Comparison of ENCODE assay signal across 10 cellular contexts in genomic region chr12:107775093-107775721, GRCh38. TPM values are rescaled to one million over a fixed set of nuclear protein-coding genes. Genes with fewer than 3 reads are reported as not detected.
DNase-seq lines count a peak whose midpoint lies in the region; ATAC-seq and TF ChIP-seq lines count a peak whose summit lies in the region.
"Had no signal": no experiment of that assay in that cellular context is flagged by ENCODE, and none has a peak within 500 bp of the region (broad histone marks: within the 10 kb centered on the region; RNA-seq: fewer than 3 reads in every experiment).

No MANE protein-coding gene starts in this region.

- no peaks in the 10 kb centered on the region for H3K9me3 Mint-ChIP-seq in progenitor cell of endocrine pancreas (ENCODE audit: low read depth)

- no peak overlapping the region for H3K27ac ChIP-seq in GM23248
- no peak overlapping the region for H3K27ac ChIP-seq in thyroid gland

- H3K27me3 ChIP-seq in GM23248 (replicated peaks; ENCODE audit: insufficient read depth) (peaks cover 41% of the 10 kb centered on the region), thyroid gland (peaks cover 23% of the 10 kb centered on the region)

- H3K4me3 Mint-ChIP-seq in progenitor cell of endocrine pancreas (ENCODE audit: low read depth), result peak overlapping the region; percentile 25

- intact Hi-C loops in thyroid gland (cut with DNase I), result loop anchor here (10.0 kb wide), 1 partner anchor 110 kb away; no protein-coding TSS in a partner anchor

- H3K4me1 Mint-ChIP-seq in progenitor cell of endocrine pancreas (ENCODE audit: low read depth), result no peaks in the 10 kb centered on the region

- H2AFZ ChIP-seq in GM23248, result no peak overlapping the region

- TF ChIP-seq CTCF in progenitor cell of endocrine pancreas (IDR thresholded peaks at IDR 0.05; ENCODE audit: unreplicated experiment) (peak; percentile 40), thyroid gland (IDR thresholded peaks at IDR 0.05) (no peak)

- TF ChIP-seq POLR2A in thyroid gland (IDR thresholded peaks at IDR 0.05), result no peak

- peaks cover 88% of the 10 kb centered on the region for H3K27me3 Mint-ChIP-seq in progenitor cell of endocrine pancreas

- DNase-seq in GM23248, result peak; percentile 30
- peak; percentile 40 for DNase-seq in germinal center (ENCODE audit: low spot score)
- peak; percentile 53 for DNase-seq in progenitor cell of endocrine pancreas (ENCODE audit: low spot score, unreplicated experiment)
- no peak for DNase-seq in thyroid gland
- no peak for DNase-seq in amniotic stem cell (lab: John Stamatoyannopoulos, UW)
- DNase-seq: NCI-H1436 had no signal

- in situ Hi-C loops in GM23248 (cut with MboI), result no loop called here

- H3K36me3 Mint-ChIP-seq in progenitor cell of endocrine pancreas (ENCODE audit: insufficient read depth), result no peaks in the 10 kb centered on the region

- no peaks in the 10 kb centered on the region for H3K9me2 ChIP-seq in GM23248 (ENCODE audit: insufficient read depth)

- no peaks in the 10 kb centered on the region for H3K79me2 ChIP-seq in GM23248 (ENCODE audit: insufficient read depth)

- H3K4me2 ChIP-seq in GM23248 (ENCODE audit: unreplicated experiment), result no peak overlapping the region

- ATAC-seq in HG03520 (IDR thresholded peaks at IDR 0.05; ENCODE audit: unreplicated experiment) (no peak), HG02678 (IDR thresholded peaks at IDR 0.05; ENCODE audit: unreplicated experiment) (no peak)

- no peaks in the 10 kb centered on the region for H3F3A ChIP-seq in GM23248 (ENCODE audit: insufficient read depth)

- H3K36me3 ChIP-seq in GM23248 (ENCODE audit: low read depth) (no peaks in the 10 kb centered on the region), thyroid gland (no peaks in the 10 kb centered on the region)

- H3K4me1 ChIP-seq in GM23248 (ENCODE audit: insufficient read depth) (no peaks in the 10 kb centered on the region), thyroid gland (peaks cover 5 to 8% of the 10 kb centered on the region in 2 donors)

- no peak overlapping the region for H3K27ac Mint-ChIP-seq in progenitor cell of endocrine pancreas

- H3K9me3 ChIP-seq in GM23248 (ENCODE audit: low read depth), result no peaks in the 10 kb centered on the region
- no peaks in the 10 kb centered on the region for H3K9me3 ChIP-seq in thyroid gland

- H3K4me3 ChIP-seq in GM23248 (no peak overlapping the region), thyroid gland (replicated peaks in 1 of 3) (no peak overlapping the region)

- 2 to 4% methylated on average over 43 to 58 of the region's 66 CpGs for WGBS in GM23248 (ENCODE audit: low coverage in 1 of 2, low lambda C conversion rate in 2 of 2, missing lambda C conversion rate in 2 of 2), 2 experiments
- WGBS in thyroid gland, 2 donors, result 3 to 7% methylated on average over 2 to 31 of the region's 66 CpGs

- no peaks in the 10 kb centered on the region for H4K20me1 ChIP-seq in GM23248 (ENCODE audit: insufficient read depth)

- H3K9ac ChIP-seq in GM23248, result no peak overlapping the region

TF ChIP-seq in PFSK-1, 5 proteins besides CTCF, POLR2A, EP300 and RAD21:
- TF ChIP-seq, protein P1, sequence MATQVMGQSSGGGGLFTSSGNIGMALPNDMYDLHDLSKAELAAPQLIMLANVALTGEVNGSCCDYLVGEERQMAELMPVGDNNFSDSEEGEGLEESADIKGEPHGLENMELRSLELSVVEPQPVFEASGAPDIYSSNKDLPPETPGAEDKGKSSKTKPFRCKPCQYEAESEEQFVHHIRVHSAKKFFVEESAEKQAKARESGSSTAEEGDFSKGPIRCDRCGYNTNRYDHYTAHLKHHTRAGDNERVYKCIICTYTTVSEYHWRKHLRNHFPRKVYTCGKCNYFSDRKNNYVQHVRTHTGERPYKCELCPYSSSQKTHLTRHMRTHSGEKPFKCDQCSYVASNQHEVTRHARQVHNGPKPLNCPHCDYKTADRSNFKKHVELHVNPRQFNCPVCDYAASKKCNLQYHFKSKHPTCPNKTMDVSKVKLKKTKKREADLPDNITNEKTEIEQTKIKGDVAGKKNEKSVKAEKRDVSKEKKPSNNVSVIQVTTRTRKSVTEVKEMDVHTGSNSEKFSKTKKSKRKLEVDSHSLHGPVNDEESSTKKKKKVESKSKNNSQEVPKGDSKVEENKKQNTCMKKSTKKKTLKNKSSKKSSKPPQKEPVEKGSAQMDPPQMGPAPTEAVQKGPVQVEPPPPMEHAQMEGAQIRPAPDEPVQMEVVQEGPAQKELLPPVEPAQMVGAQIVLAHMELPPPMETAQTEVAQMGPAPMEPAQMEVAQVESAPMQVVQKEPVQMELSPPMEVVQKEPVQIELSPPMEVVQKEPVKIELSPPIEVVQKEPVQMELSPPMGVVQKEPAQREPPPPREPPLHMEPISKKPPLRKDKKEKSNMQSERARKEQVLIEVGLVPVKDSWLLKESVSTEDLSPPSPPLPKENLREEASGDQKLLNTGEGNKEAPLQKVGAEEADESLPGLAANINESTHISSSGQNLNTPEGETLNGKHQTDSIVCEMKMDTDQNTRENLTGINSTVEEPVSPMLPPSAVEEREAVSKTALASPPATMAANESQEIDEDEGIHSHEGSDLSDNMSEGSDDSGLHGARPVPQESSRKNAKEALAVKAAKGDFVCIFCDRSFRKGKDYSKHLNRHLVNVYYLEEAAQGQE (IDR thresholded peaks at IDR 0.05; ENCODE audit: insufficient read depth in 1 of 2, low read depth in 2 of 2, low read length in 2 of 2), result peak; percentile 19 to 52; a peak in 1 of 4 replicates
- TF ChIP-seq FOXP2 (optimal IDR thresholded peaks at IDR 0.05; ENCODE audit: borderline replicate concordance, extremely low read depth, extremely low read length, insufficient read depth), result no peak

RNA-seq across cellular contexts. Expression of gene ASCL4, which starts 0.7 kb away (rescaled TPM):
- not detected in 2 replicates for total RNA-seq in GM23248 (2014; rRNA removed; shearing (Covaris generic))
- not detected in 2 replicates for polyA plus RNA-seq in GM23248 (2016; fragmentation: Nextera tagmentation; extraction: Ambion mirVana)
- not detected for polyA plus RNA-seq in PFSK-1 (2012; ENCODE audit: insufficient read length, low read depth)
- total RNA-seq in progenitor cell of endocrine pancreas (0.13 TPM in 1 of 2 replicates, not detected in the other), thyroid gland (not detected)
- total RNA-seq: renal cortical epithelial cell had no signal

RNA-seq across cellular contexts. Expression of gene PRDM4, which starts 14.3 kb away (rescaled TPM):
- 18.3 and 23.3 TPM in 2 replicates for total RNA-seq in GM23248 (2014; rRNA removed; shearing (Covaris generic))
- 11.7 and 13.2 TPM in 2 replicates for polyA plus RNA-seq in GM23248 (2016; fragmentation: Nextera tagmentation; extraction: Ambion mirVana)
- polyA plus RNA-seq in PFSK-1 (2012; ENCODE audit: insufficient read length, low read depth), result 29.1 TPM
- total RNA-seq in progenitor cell of endocrine pancreas (30.5 and 34.0 TPM in 2 replicates), thyroid gland (10 to 100 TPM; 23.7 to 38.7 (median 25.1) TPM)

Comparison
In these comparisons a context has a peak if more than half of its experiments do, and no peak if none do; other contexts are left out.
1. DNase-seq: peak in GM23248 (single experiment), germinal center (single experiment) and progenitor cell of endocrine pancreas (single experiment); none in thyroid gland (0 of 2) and amniotic stem cell (single experiment).